In genomic region chr10:132618158-132618924, GRCh38 we compare ENCODE assay signal across 32 cellular contexts.
DNase-seq lines count a peak whose midpoint lies in the region; ATAC-seq and TF ChIP-seq lines count a peak whose summit lies in the region.
"Had no signal": no experiment of that assay in that cellular context is flagged by ENCODE, and none has a peak within 500 bp of the region (broad histone marks: within the 10 kb centered on the region; RNA-seq: fewer than 3 reads in every experiment).

No MANE protein-coding gene starts in this region.

- DNase-seq in EH (ENCODE audit: low read depth) (peak; percentile 32), fibroblast of lung (ENCODE audit: low read depth in 2 of 2) (peak; percentile 24 to 34), iris pigment epithelial cell (ENCODE audit: low read depth) (peak; percentile 39), islet precursor cell (no peak), putamen (ENCODE audit: low spot score) (no peak)
- DNase-seq: activated CD4-positive, alpha-beta T cell treated with anti-CD3 and anti-CD28 coated beads for 36 hours; Calu3; DMS79 treated with DMSO at 0.1 percent for 48 hours; effector CD8-positive, alpha-beta T cell; HFFc6; hippocampal formation; mesendoderm; NCI-H1048; NCI-H1694 treated with DMSO at 0.1 percent for 48 hours; NCI-H446 treated with DMSO at 0.1 percent for 48 hours; NCI-H774; retina; small intestine; stimulated activated naive CD4-positive, alpha-beta T cell treated with Interleukin-2 at 50 U/mL for 16 hours; T1000; upper lobe of left lung had no signal

- H3K36me3 ChIP-seq in fibroblast of lung (ENCODE audit: control insufficient read depth, insufficient read depth, low read length): no peaks in the 10 kb centered on the region
- H3K36me3 ChIP-seq: pancreas, SJSA1, suprapubic skin had no signal

- H3K79me2 ChIP-seq in fibroblast of lung (ENCODE audit: control insufficient read depth, insufficient read depth, low read length): no peaks in the 10 kb centered on the region

- no peak overlapping the region for H2AFZ ChIP-seq in fibroblast of lung (ENCODE audit: low read length)

- H3K36me3 Mint-ChIP-seq in IgD-negative memory B cell: peaks cover 10% of the 10 kb centered on the region

- no peak for ATAC-seq in GM19463 (IDR thresholded peaks at IDR 0.05; ENCODE audit: unreplicated experiment)
- ATAC-seq: activated CD4-positive, alpha-beta T cell treated with anti-CD3 and anti-CD28 coated beads for 36 hours; activated naive CD4-positive, alpha-beta T cell treated with anti-CD3 and anti-CD28 coated beads, Interleukin-2, amount 50 U/mL, for 72 hours; activated T-helper 17 cell treated with anti-CD3 and anti-CD28 coated beads, Interleukin-2, amount 50 U/mL, for 72 hours; left colon; pancreas had no signal

- H3K4me2 ChIP-seq in fibroblast of lung (ENCODE audit: extremely low read depth, insufficient read depth, low read length): no peak overlapping the region

- no peak for TF ChIP-seq CTCF in fibroblast of lung (conservative IDR thresholded peaks at IDR 0.05 in 1 of 2, IDR thresholded peaks at IDR 0.05 in 1 of 2; ENCODE audit: low read depth in 1 of 2, low read length in 2 of 2)

- H3K4me1 Mint-ChIP-seq in IgD-negative memory B cell: peaks cover 0 to 2% (median 0%) of the 10 kb centered on the region in 3 donors

- no peak overlapping the region for H3K4me3 ChIP-seq in fibroblast of lung (replicated peaks in 1 of 4; ENCODE audit: control extremely low read depth in 1 of 4, insufficient read depth in 1 of 4, low read depth in 3 of 4, low read length in 4 of 4)
- H3K4me3 ChIP-seq: coronary artery, pancreas, SJSA1, suprapubic skin, upper lobe of left lung had no signal

- H3K27ac Mint-ChIP-seq in IgD-negative memory B cell: peak overlapping the region in 2 of 3 donors; percentile 59
- H3K27ac Mint-ChIP-seq: activated CD4-positive, alpha-beta T cell treated with anti-CD3 and anti-CD28 coated beads for 36 hours; activated naive CD4-positive, alpha-beta T cell treated with anti-CD3 and anti-CD28 coated beads, Interleukin-2, amount 50 U/mL, for 72 hours; activated T-helper 17 cell treated with anti-CD3 and anti-CD28 coated beads, Interleukin-2, amount 50 U/mL, for 72 hours; HFFc6 had no signal

- H3K27me3 Mint-ChIP-seq in IgD-negative memory B cell: no peaks in the 10 kb centered on the region
- H3K27me3 Mint-ChIP-seq: activated T-helper 17 cell treated with anti-CD3 and anti-CD28 coated beads, Interleukin-2, amount 50 U/mL, for 72 hours had no signal

- peaks cover 3% of the 10 kb centered on the region for H4K20me1 ChIP-seq in fibroblast of lung (ENCODE audit: control insufficient read depth, extremely low read depth, insufficient read depth, low read length)

- no peaks in the 10 kb centered on the region for H3K27me3 ChIP-seq in fibroblast of lung (ENCODE audit: control insufficient read depth, insufficient read depth, low read length)
- H3K27me3 ChIP-seq: pancreas, SJSA1, suprapubic skin, upper lobe of left lung had no signal

- H3K4me1 ChIP-seq in fibroblast of lung (ENCODE audit: control insufficient read depth, extremely low read depth, insufficient read depth, low read length): no peaks in the 10 kb centered on the region
- H3K4me1 ChIP-seq: pancreas, SJSA1, suprapubic skin had no signal

- no peak overlapping the region for H3K4me3 Mint-ChIP-seq in IgD-negative memory B cell
- H3K4me3 Mint-ChIP-seq: activated CD4-positive, alpha-beta T cell treated with anti-CD3 and anti-CD28 coated beads for 36 hours; activated T-helper 17 cell treated with anti-CD3 and anti-CD28 coated beads, Interleukin-2, amount 50 U/mL, for 72 hours; HFFc6 had no signal

- peaks cover 0 to 9% (median 0%) of the 10 kb centered on the region in 3 donors for H3K9me3 Mint-ChIP-seq in IgD-negative memory B cell

- H3K9me3 ChIP-seq in fibroblast of lung (ENCODE audit: control insufficient read depth, insufficient read depth, low read depth, low read length): no peaks in the 10 kb centered on the region
- H3K9me3 ChIP-seq: pancreas had no signal

- no peak overlapping the region for H3K27ac ChIP-seq in fibroblast of lung (ENCODE audit: insufficient read depth, low read length)
- H3K27ac ChIP-seq: C4-2B, coronary artery, pancreas, SJSA1, suprapubic skin, upper lobe of left lung, VCaP had no signal

- no peak overlapping the region for H3K9ac ChIP-seq in fibroblast of lung (ENCODE audit: insufficient read depth, low read length)

Comparison
In these comparisons a context has a peak if more than half of its experiments do, and no peak if none do; other contexts are left out.
1. DNase-seq: peak in EH (single experiment), fibroblast of lung (2 of 2) and iris pigment epithelial cell (single experiment); none in islet precursor cell (single experiment) and putamen (single experiment).